16 cellular contexts compared by ENCODE assay signal in genomic region chr19:38592940-38593339, GRCh38.
"Had no signal": no experiment of that assay in that cellular context is flagged by ENCODE, and none has a peak within 500 bp of the region (broad histone marks: within the 10 kb centered on the region; RNA-seq: fewer than 3 reads in every experiment).

No MANE protein-coding gene starts in this region.

- H3K9me3 Mint-ChIP-seq: activated CD4-positive, alpha-beta T cell treated with anti-CD3 and anti-CD28 coated beads, Interleukin-2, amount 10 ng/mL, durations not matched to agents 24 days and 14 days; activated naive CD8-positive, alpha-beta T cell treated with anti-CD3 and anti-CD28 coated beads for 36 hours; dendritic cell treated with granulocyte-macrophage colony-stimulating factor and Interleukin-4, amounts not matched to agents 40 ng/mL and 50 ng/mL, for 4 days; naive B cell had no signal

- FAIRE-seq: TTC549 had no signal

- H3K4me3 Mint-ChIP-seq: activated CD4-positive, alpha-beta T cell treated with anti-CD3 and anti-CD28 coated beads, Interleukin-2, amount 10 ng/mL, durations not matched to agents 24 days and 14 days; activated naive CD8-positive, alpha-beta T cell treated with anti-CD3 and anti-CD28 coated beads for 36 hours; dendritic cell treated with granulocyte-macrophage colony-stimulating factor and Interleukin-4, amounts not matched to agents 40 ng/mL and 50 ng/mL, for 4 days; naive B cell had no signal

- H3K27ac Mint-ChIP-seq: activated CD4-positive, alpha-beta T cell treated with anti-CD3 and anti-CD28 coated beads, Interleukin-2, amount 10 ng/mL, durations not matched to agents 24 days and 14 days; activated naive CD8-positive, alpha-beta T cell treated with anti-CD3 and anti-CD28 coated beads for 36 hours; naive B cell had no signal

- H3K27me3 Mint-ChIP-seq: activated CD4-positive, alpha-beta T cell treated with anti-CD3 and anti-CD28 coated beads, Interleukin-2, amount 10 ng/mL, durations not matched to agents 24 days and 14 days; activated naive CD8-positive, alpha-beta T cell treated with anti-CD3 and anti-CD28 coated beads for 36 hours; dendritic cell treated with granulocyte-macrophage colony-stimulating factor and Interleukin-4, amounts not matched to agents 40 ng/mL and 50 ng/mL, for 4 days; naive B cell had no signal

- DNase-seq: activated CD4-positive, alpha-beta T cell treated with anti-CD3 and anti-CD28 coated beads, Interleukin-2, amount 10 ng/mL, durations not matched to agents 24 days and 14 days; activated CD4-positive, CD25-positive, alpha-beta regulatory T cell; activated CD8-positive, alpha-beta memory T cell treated with anti-CD3 and anti-CD28 coated beads, Interleukin-2, amount 50 U/mL, for 48 hours; activated naive CD8-positive, alpha-beta T cell treated with anti-CD3 and anti-CD28 coated beads for 36 hours; amygdala; effector memory CD4-positive, alpha-beta T cell; islet precursor cell; left lung; mammary epithelial cell; naive B cell; retina; stimulated activated CD4-positive, alpha-beta T cell treated with anti-CD3 and anti-CD28 coated beads, Interleukin-4, amount 100 ng/mL, for 24 hours; stimulated activated naive CD4-positive, alpha-beta T cell; tibial artery had no signal

- H3K4me1 Mint-ChIP-seq: activated naive CD8-positive, alpha-beta T cell treated with anti-CD3 and anti-CD28 coated beads for 36 hours had no signal
